Comparison of ENCODE assay signal across 23 cellular contexts in the genomic region with DNA sequence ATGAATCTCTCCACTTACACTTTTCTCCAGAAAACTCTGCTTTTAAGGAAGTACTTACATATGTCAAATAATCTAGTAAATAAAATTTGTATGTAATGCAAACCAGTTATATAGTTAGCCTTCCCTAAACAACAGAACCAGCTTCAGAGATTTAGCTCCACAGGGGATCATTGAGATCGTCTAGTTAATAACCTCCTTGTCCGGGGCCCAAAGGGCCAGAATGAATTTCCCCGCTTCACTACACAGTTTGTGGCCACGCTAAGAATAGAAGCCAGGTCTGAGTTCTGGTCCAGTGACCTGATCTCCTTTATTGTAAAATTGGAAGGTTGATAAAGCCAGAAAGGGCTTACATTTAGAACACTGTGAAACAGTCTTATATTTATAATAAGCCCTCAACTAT.
"Had no signal": no experiment of that assay in that cellular context is flagged by ENCODE, and none has a peak within 500 bp of the region (broad histone marks: within the 10 kb centered on the region; RNA-seq: fewer than 3 reads in every experiment).

No MANE protein-coding gene starts in this region.

- H3K4me3 Mint-ChIP-seq: activated CD4-positive, alpha-beta memory T cell treated with anti-CD3 and anti-CD28 coated beads for 36 hours; activated naive CD8-positive, alpha-beta T cell treated with anti-CD3 and anti-CD28 coated beads for 36 hours; central memory CD8-positive, alpha-beta T cell; immature natural killer cell; mesothelial cell of epicardium; naive thymus-derived CD8-positive, alpha-beta T cell; T-cell; WTC11 had no signal

- ATAC-seq: foreskin keratinocyte; naive thymus-derived CD8-positive, alpha-beta T cell; stimulated activated naive CD8-positive, alpha-beta T cell treated with anti-CD3 and anti-CD28 coated beads, Interleukin-15, Interleukin-2, amounts not matched to agents 100 U/mL and 50 U/mL, for 24 hours; T-cell; upper lobe of right lung had no signal

- H3K4me3 ChIP-seq: breast epithelium, coronary artery, hepatocyte, left ventricle myocardium inferior, ovary, prostate gland, right atrium auricular region, upper lobe of right lung had no signal

- H3K27me3 ChIP-seq: breast epithelium, foreskin keratinocyte, hepatocyte, neutrophil, ovary, right atrium auricular region, upper lobe of right lung had no signal

- H3K36me3 Mint-ChIP-seq: activated CD4-positive, alpha-beta memory T cell treated with anti-CD3 and anti-CD28 coated beads for 36 hours; activated naive CD8-positive, alpha-beta T cell treated with anti-CD3 and anti-CD28 coated beads for 36 hours; immature natural killer cell; naive thymus-derived CD8-positive, alpha-beta T cell; T-cell; WTC11 had no signal

- H3K27ac Mint-ChIP-seq: activated CD4-positive, alpha-beta memory T cell treated with anti-CD3 and anti-CD28 coated beads for 36 hours; activated naive CD8-positive, alpha-beta T cell treated with anti-CD3 and anti-CD28 coated beads for 36 hours; immature natural killer cell; T-cell; WTC11 had no signal

- H3K9me3 Mint-ChIP-seq: activated CD4-positive, alpha-beta memory T cell treated with anti-CD3 and anti-CD28 coated beads for 36 hours; activated naive CD8-positive, alpha-beta T cell treated with anti-CD3 and anti-CD28 coated beads for 36 hours; central memory CD8-positive, alpha-beta T cell; T-cell had no signal

- H3K27me3 Mint-ChIP-seq: activated CD4-positive, alpha-beta memory T cell treated with anti-CD3 and anti-CD28 coated beads for 36 hours; activated naive CD8-positive, alpha-beta T cell treated with anti-CD3 and anti-CD28 coated beads for 36 hours; central memory CD8-positive, alpha-beta T cell; T-cell had no signal

- H3K36me3 ChIP-seq: breast epithelium, left ventricle myocardium inferior, neutrophil, ovary, prostate gland, right atrium auricular region, upper lobe of right lung had no signal

- H3K9me3 ChIP-seq: breast epithelium, left ventricle myocardium inferior, neutrophil, ovary, prostate gland, right atrium auricular region, upper lobe of right lung had no signal

- H3K4me1 Mint-ChIP-seq: activated naive CD8-positive, alpha-beta T cell treated with anti-CD3 and anti-CD28 coated beads for 36 hours; central memory CD8-positive, alpha-beta T cell; immature natural killer cell; naive thymus-derived CD8-positive, alpha-beta T cell; T-cell had no signal

- H3K4me1 ChIP-seq: breast epithelium, foreskin keratinocyte, left ventricle myocardium inferior, prostate gland, right atrium auricular region, upper lobe of right lung had no signal

- H3K27ac ChIP-seq: breast epithelium, coronary artery, foreskin keratinocyte, left ventricle myocardium inferior, neutrophil, ovary, prostate gland, right atrium auricular region, upper lobe of right lung had no signal

- DNase-seq: activated CD4-positive, alpha-beta memory T cell treated with anti-CD3 and anti-CD28 coated beads for 36 hours; activated naive CD4-positive, alpha-beta T cell treated with Interleukin-2 at 50 U/mL for 16 hours; activated naive CD8-positive, alpha-beta T cell treated with anti-CD3 and anti-CD28 coated beads for 36 hours; activated T-cell treated with anti-CD3 and anti-CD28 coated beads, Interleukin-2, amount 50 U/mL, for 48 hours; foreskin keratinocyte; glutamatergic neuron; immature natural killer cell; left ventricle myocardium inferior; naive thymus-derived CD8-positive, alpha-beta T cell; ovary; stimulated activated CD4-positive, alpha-beta T cell treated with anti-CD3 and anti-CD28 coated beads, Interleukin-4, amount 100 ng/mL, for 24 hours; stimulated activated naive CD8-positive, alpha-beta T cell treated with anti-CD3 and anti-CD28 coated beads, Interleukin-15, Interleukin-2, amounts not matched to agents 100 U/mL and 50 U/mL, for 24 hours; T-cell; upper lobe of right lung had no signal
